Comparison of ENCODE assay signal across 11 cellular contexts in the genomic region with DNA sequence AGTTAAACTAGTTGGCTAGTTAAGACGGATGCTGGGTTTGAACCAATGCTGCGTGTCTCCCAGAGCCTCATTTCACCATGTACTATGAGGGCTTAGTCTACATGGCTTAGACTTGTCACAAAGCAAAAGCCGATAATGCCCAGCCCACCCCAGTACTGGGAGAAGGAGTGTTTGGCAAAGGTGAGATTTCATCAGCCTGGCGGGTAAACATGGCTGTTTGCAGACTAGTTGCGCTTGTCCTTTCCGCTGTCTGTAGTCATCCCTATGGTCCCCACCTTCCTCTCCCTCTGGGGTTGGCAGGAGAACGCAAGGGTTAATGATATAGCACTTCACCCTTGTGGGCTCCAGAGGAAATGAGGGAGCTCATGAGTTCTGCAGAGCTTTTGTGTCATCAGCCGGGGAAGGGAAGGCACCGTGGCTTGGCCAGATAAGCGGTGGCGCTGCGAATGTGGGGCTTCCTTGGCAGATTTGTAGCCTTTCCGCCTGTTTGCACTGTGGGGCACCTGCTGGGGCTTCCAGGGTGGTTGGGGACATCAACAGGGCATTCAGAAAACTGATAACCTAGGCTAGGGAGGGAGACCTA. TPM values are rescaled to one million over a fixed set of nuclear protein-coding genes. Genes with fewer than 3 reads are reported as not detected.
DNase-seq lines count a peak whose midpoint lies in the region; ATAC-seq, FAIRE-seq and TF ChIP-seq lines count a peak whose summit lies in the region.
"Had no signal": no experiment of that assay in that cellular context is flagged by ENCODE, and none has a peak within 500 bp of the region (broad histone marks: within the 10 kb centered on the region; RNA-seq: fewer than 3 reads in every experiment).

No MANE protein-coding gene starts in this region.

- WGBS in hepatocyte (ENCODE audit: low lambda C conversion rate, missing lambda C conversion rate) = 50% methylated on average over 13 of the region's 13 CpGs

- H3K4me2 ChIP-seq in hepatocyte = peak overlapping the region; percentile 55

- H3K27me3 ChIP-seq in left ventricle myocardium inferior (ENCODE audit: low read depth) (no peaks in the 10 kb centered on the region), hepatocyte (no peaks in the 10 kb centered on the region), vagina (no peaks in the 10 kb centered on the region)

- peaks cover 58% of the 10 kb centered on the region for H3K4me1 ChIP-seq in left ventricle myocardium inferior
- peaks cover 35% of the 10 kb centered on the region for H3K4me1 ChIP-seq in hepatocyte (ENCODE audit: insufficient read depth)
- H3K4me1 ChIP-seq in vagina = peaks cover 66% of the 10 kb centered on the region

- no peak overlapping the region for H2AFZ ChIP-seq in hepatocyte

- H3K9me2 ChIP-seq in hepatocyte (replicated peaks; ENCODE audit: insufficient read depth) = no peaks in the 10 kb centered on the region

- H3K9me3 ChIP-seq in left ventricle myocardium inferior (replicated peaks) = no peaks in the 10 kb centered on the region
- no peaks in the 10 kb centered on the region for H3K9me3 ChIP-seq in hepatocyte (ENCODE audit: low read depth)
- H3K9me3 ChIP-seq in vagina = no peaks in the 10 kb centered on the region

- H3K36me3 ChIP-seq in left ventricle myocardium inferior (no peaks in the 10 kb centered on the region), hepatocyte (replicated peaks; ENCODE audit: insufficient read depth, low read depth) (no peaks in the 10 kb centered on the region), vagina (no peaks in the 10 kb centered on the region)

- DNase-seq in left ventricle myocardium inferior = no peak
- no peak for DNase-seq in Right ventricle myocardium superior
- DNase-seq in SW480 (ENCODE audit: low spot score) = peak; percentile 49
- DNase-seq in hepatocyte (ENCODE audit: low spot score) = no peak
- DNase-seq in vagina (ENCODE audit: extremely low spot score in 2 of 2) = no peak
- no peak for DNase-seq in GM12892 (ENCODE audit: insufficient read length)
- no peak for DNase-seq in NOMO-1 treated with dmso at 0.1 percent for 144 hours (lab: John Stamatoyannopoulos, UW; ENCODE audit: unreplicated experiment)
- DNase-seq in caudate nucleus (lab: John Stamatoyannopoulos, UW) = no peak
- DNase-seq: nucleus accumbens had no signal

- no peak for TF ChIP-seq CTCF in left ventricle myocardium inferior (IDR thresholded peaks at IDR 0.05; ENCODE audit: borderline replicate concordance)
- TF ChIP-seq CTCF in hepatocyte (IDR thresholded peaks at IDR 0.05; ENCODE audit: poor library complexity) = no peak
- TF ChIP-seq CTCF in vagina (IDR thresholded peaks at IDR 0.05) = no peak

- H3K79me2 ChIP-seq in hepatocyte = peaks cover 91% of the 10 kb centered on the region

- H3K27ac ChIP-seq in left ventricle myocardium inferior (replicated peaks) (peak overlapping the region; percentile 85), hepatocyte (peak overlapping the region; percentile 39), vagina (peak overlapping the region; percentile 26), caudate nucleus (ENCODE audit: low read depth, low read length) (no peak overlapping the region)
- H3K27ac ChIP-seq: C4-2B had no signal

- TF ChIP-seq POLR2A in vagina (IDR thresholded peaks at IDR 0.05) (no peak), GM12892 (IDR thresholded peaks at IDR 0.05; ENCODE audit: low read depth, low read length) (no peak)

- H3K4me3 ChIP-seq in left ventricle myocardium inferior (no peak overlapping the region), hepatocyte (no peak overlapping the region), vagina (no peak overlapping the region)

- no peak for ATAC-seq in Right ventricle myocardium superior (ENCODE audit: poor library complexity)

- FAIRE-seq in GM12892 (lab: Jason Lieb, UNC) = no peak
- FAIRE-seq: GM18507 had no signal

- peaks cover under 1% of the 10 kb centered on the region for H4K20me1 ChIP-seq in hepatocyte (ENCODE audit: insufficient read depth, poor library complexity, severe bottlenecking)

- intact Hi-C loops in left ventricle myocardium inferior (cut with micrococcal nuclease) = no loop called here
- intact Hi-C loops in Right ventricle myocardium superior (cut with DNase I) = no loop called here
- intact Hi-C loops in vagina (cut with DNase I) = no loop called here

RNA-seq across cellular contexts. Expression of a gene that starts 29.2 kb away (rescaled TPM):
- total RNA-seq in left ventricle myocardium inferior (13.1 TPM), Right ventricle myocardium superior (12.4 TPM), hepatocyte (11.5 and 11.9 TPM in 2 replicates), vagina (41.0 TPM)
- 22.3 and 24.6 TPM in 2 replicates for polyA plus RNA-seq in hepatocyte
- polyA plus RNA-seq in GM12892 (2012; ENCODE audit: missing spikeins) = not detected

RNA-seq across cellular contexts. Expression of a gene that starts 49.7 kb away (rescaled TPM):
- total RNA-seq in left ventricle myocardium inferior (4.4 TPM), Right ventricle myocardium superior (5.2 TPM), hepatocyte (51.1 and 59.4 TPM in 2 replicates), vagina (30.9 TPM)
- 50.7 and 71.9 TPM in 2 replicates for polyA plus RNA-seq in hepatocyte
- not detected for polyA plus RNA-seq in GM12892 (2012; ENCODE audit: missing spikeins)
